In the genomic region with DNA sequence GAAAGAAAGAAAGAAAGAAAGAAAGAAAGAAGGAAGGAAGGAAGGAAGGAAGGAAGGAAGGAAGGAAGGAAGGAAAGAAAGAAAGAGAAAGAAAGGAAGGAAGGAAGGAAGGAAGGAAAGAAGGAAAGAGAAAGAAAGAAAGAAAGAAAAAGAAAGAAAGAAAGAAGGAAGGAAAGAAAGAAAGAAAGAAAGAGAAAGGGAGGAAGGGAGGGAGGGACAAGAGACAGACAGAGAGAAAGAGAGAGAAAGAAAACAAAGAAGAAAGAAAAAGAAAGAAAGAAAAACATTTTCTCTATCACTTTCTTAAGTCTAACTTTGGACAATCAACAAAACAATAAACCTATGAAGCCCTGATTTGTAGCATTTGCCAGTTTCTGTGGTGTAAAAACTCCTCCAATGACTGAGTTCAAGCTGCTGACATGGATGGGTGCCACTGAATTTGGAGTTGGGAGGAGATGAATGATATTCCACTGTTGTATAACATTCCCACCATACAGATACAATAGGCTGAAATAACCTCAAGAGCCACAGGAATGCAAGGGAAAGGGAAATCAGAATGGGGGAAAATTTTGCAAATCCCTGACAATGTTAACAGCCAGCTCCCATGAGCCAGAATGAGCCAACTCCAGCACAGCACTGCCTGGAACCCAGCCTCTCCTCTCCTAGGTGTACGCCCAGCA, we compare ENCODE assay signal across 20 cellular contexts. TPM values are rescaled to one million over a fixed set of nuclear protein-coding genes. Genes with fewer than 3 reads are reported as not detected.
A peak's percentile ranks its signal among the peaks of the same experiment; 100 is the strongest.
DNase-seq lines count a peak whose midpoint lies in the region; ATAC-seq and TF ChIP-seq lines count a peak whose summit lies in the region.
"Had no signal": no experiment of that assay in that cellular context is flagged by ENCODE, and none has a peak within 500 bp of the region (broad histone marks: within the 10 kb centered on the region; RNA-seq: fewer than 3 reads in every experiment).

No MANE protein-coding gene starts in this region.

- H3K9me3 ChIP-seq in thyroid gland = no peaks in the 10 kb centered on the region
- H3K9me3 ChIP-seq in smooth muscle cell (replicated peaks; ENCODE audit: low read depth) = no peaks in the 10 kb centered on the region
- H3K9me3 ChIP-seq: esophagus muscularis mucosa, testis had no signal

- CTCF ChIA-PET in WTC11 (lab: Charles Lee) = interaction anchor here (0.9 to 1.2 kb wide), 2 partner anchors 105 to 148 kb away, joined by 3 read pairs; no protein-coding TSS in a partner anchor

- POLR2A ChIA-PET in WTC11 (lab: Charles Lee) = no interaction called here

- WGBS in thyroid gland, 2 donors = 83 to 95% methylated on average over 1 of the region's 1 CpG
- 97% methylated on average over 1 of the region's 1 CpG for WGBS in smooth muscle cell (ENCODE audit: low lambda C conversion rate)

- no peak overlapping the region for H3K9ac ChIP-seq in smooth muscle cell (ENCODE audit: low read depth)

- ATAC-seq in WTC11 = no peak
- ATAC-seq in activated naive CD4-positive, alpha-beta T cell treated with anti-CD3 and anti-CD28 coated beads, Interleukin-2, amount 50 U/mL, for 72 hours = no peak

- H3K4me1 ChIP-seq in thyroid gland (peaks cover 36 to 38% of the 10 kb centered on the region in 2 donors), smooth muscle cell (ENCODE audit: low read depth) (no peaks in the 10 kb centered on the region)
- H3K4me1 ChIP-seq: esophagus muscularis mucosa, testis had no signal

- 0 out of 2 replicates have a peak, but pooled peaks cover 3% of the 10 kb centered on the region for H3K4me1 Mint-ChIP-seq in WTC11
- H3K4me1 Mint-ChIP-seq: CD8-positive, alpha-beta memory T cell had no signal

- H3K27ac ChIP-seq in thyroid gland (peak overlapping the region; percentile 98 to 100 (median 99)), smooth muscle cell (ENCODE audit: low read depth) (no peak overlapping the region)
- H3K27ac ChIP-seq: 22Rv1, esophagus muscularis mucosa, HL-60, testis had no signal

- H3K27ac Mint-ChIP-seq in WTC11 = no peak overlapping the region
- no peak overlapping the region for H3K27ac Mint-ChIP-seq in activated naive CD4-positive, alpha-beta T cell treated with anti-CD3 and anti-CD28 coated beads, Interleukin-2, amount 50 U/mL, for 72 hours
- H3K27ac Mint-ChIP-seq: activated T-helper 1 cell treated with anti-CD3 and anti-CD28 coated beads, Interleukin-12 subunit alpha, Interleukin-12 subunit beta, Interleukin-2, Interleukin-4 antibody, amounts not matched to agents 30 ng/mL and 10 ng/mL and 1 ng/mL, durations not matched to agents 14 hours and 24 hours and 36 hours; nephron had no signal

- H3K4me3 ChIP-seq in thyroid gland (replicated peaks in 1 of 3) = no peak overlapping the region
- no peak overlapping the region for H3K4me3 ChIP-seq in smooth muscle cell
- H3K4me3 ChIP-seq: esophagus muscularis mucosa, lung, testis had no signal

- no peak overlapping the region for H2AFZ ChIP-seq in smooth muscle cell (ENCODE audit: low read depth)

- H3K4me2 ChIP-seq in smooth muscle cell = no peak overlapping the region

- no peak for TF ChIP-seq POLR2A in thyroid gland (IDR thresholded peaks at IDR 0.05)

- no peaks in the 10 kb centered on the region for H3K79me2 ChIP-seq in smooth muscle cell (ENCODE audit: low read depth)

- H3K27me3 ChIP-seq in thyroid gland (no peaks in the 10 kb centered on the region), smooth muscle cell (ENCODE audit: low read depth) (no peaks in the 10 kb centered on the region)
- H3K27me3 ChIP-seq: testis had no signal

- H3F3A ChIP-seq in smooth muscle cell (ENCODE audit: low read depth) = no peaks in the 10 kb centered on the region

- DNase-seq in NCI-H2107 treated with DMSO at 0.1 percent for 48 hours (lab: John Stamatoyannopoulos, UW; ENCODE audit: unreplicated experiment) (peak; percentile 37), NCI-H2107 (lab: John Stamatoyannopoulos, UW) (no peak), WTC11 (ENCODE audit: low spot score) (no peak), fibroblast of gingiva (ENCODE audit: low read depth) (peak; percentile 11), thyroid gland (no peak), smooth muscle cell (lab: John Stamatoyannopoulos, UW; ENCODE audit: unreplicated experiment) (no peak)
- DNase-seq in NK-92 treated with Interleukin-12 subunit alpha and Interleukin-12 subunit beta, amount 100 ng/mL, for 24 hours (lab: John Stamatoyannopoulos, UW) = no peak
- DNase-seq in activated naive CD4-positive, alpha-beta T cell treated with anti-CD3 and anti-CD28 coated beads, Interleukin-2, amount 50 U/mL, for 72 hours (ENCODE audit: low spot score in 2 of 2) = no peak
- DNase-seq: activated CD4-positive, alpha-beta T cell treated with anti-CD3 and anti-CD28 coated beads, Interleukin-2, amount 50 U/mL, for 4 hours; amniotic stem cell; CD8-positive, alpha-beta memory T cell; cortex of kidney; NCI-H2081 treated with DMSO at 0.1 percent for 48 hours; testis had no signal

- H3K9me3 Mint-ChIP-seq in WTC11 = no peaks in the 10 kb centered on the region
- no peaks in the 10 kb centered on the region for H3K9me3 Mint-ChIP-seq in activated naive CD4-positive, alpha-beta T cell treated with anti-CD3 and anti-CD28 coated beads, Interleukin-2, amount 50 U/mL, for 72 hours
- H3K9me3 Mint-ChIP-seq: activated T-helper 1 cell treated with anti-CD3 and anti-CD28 coated beads, Interleukin-12 subunit alpha, Interleukin-12 subunit beta, Interleukin-2, Interleukin-4 antibody, amounts not matched to agents 30 ng/mL and 10 ng/mL and 1 ng/mL, durations not matched to agents 14 hours and 24 hours and 36 hours; CD8-positive, alpha-beta memory T cell had no signal

- intact Hi-C loops in thyroid gland (cut with DNase I) = no loop called here

- TF ChIP-seq CTCF in WTC11 (IDR thresholded peaks at IDR 0.05) = no peak
- TF ChIP-seq CTCF in thyroid gland (IDR thresholded peaks at IDR 0.05) = no peak
- TF ChIP-seq CTCF in smooth muscle cell (IDR thresholded peaks at IDR 0.05; ENCODE audit: borderline replicate concordance, insufficient read depth, poor library complexity, severe bottlenecking) = no peak

- H4K20me1 ChIP-seq in smooth muscle cell (ENCODE audit: low read depth) = no peaks in the 10 kb centered on the region

- 0 out of 2 replicates have a peak, but pooled peaks cover 2% of the 10 kb centered on the region for H3K27me3 Mint-ChIP-seq in WTC11 (ENCODE audit: low read depth)

- no peak overlapping the region for H3K4me3 Mint-ChIP-seq in WTC11
- H3K4me3 Mint-ChIP-seq: activated T-helper 1 cell treated with anti-CD3 and anti-CD28 coated beads, Interleukin-12 subunit alpha, Interleukin-12 subunit beta, Interleukin-2, Interleukin-4 antibody, amounts not matched to agents 30 ng/mL and 10 ng/mL and 1 ng/mL, durations not matched to agents 14 hours and 24 hours and 36 hours; CD8-positive, alpha-beta memory T cell; nephron had no signal

- H3K36me3 Mint-ChIP-seq in WTC11 = no peaks in the 10 kb centered on the region
- H3K36me3 Mint-ChIP-seq in activated naive CD4-positive, alpha-beta T cell treated with anti-CD3 and anti-CD28 coated beads, Interleukin-2, amount 50 U/mL, for 72 hours = no peaks in the 10 kb centered on the region
- H3K36me3 Mint-ChIP-seq: CD8-positive, alpha-beta memory T cell had no signal

- H3K36me3 ChIP-seq in thyroid gland (no peaks in the 10 kb centered on the region), smooth muscle cell (ENCODE audit: low read depth) (no peaks in the 10 kb centered on the region)
- H3K36me3 ChIP-seq: esophagus muscularis mucosa had no signal

TF ChIP-seq in WTC11, 78 proteins besides CTCF, POLR2A, EP300 and RAD21:
- TF ChIP-seq, protein P1, sequence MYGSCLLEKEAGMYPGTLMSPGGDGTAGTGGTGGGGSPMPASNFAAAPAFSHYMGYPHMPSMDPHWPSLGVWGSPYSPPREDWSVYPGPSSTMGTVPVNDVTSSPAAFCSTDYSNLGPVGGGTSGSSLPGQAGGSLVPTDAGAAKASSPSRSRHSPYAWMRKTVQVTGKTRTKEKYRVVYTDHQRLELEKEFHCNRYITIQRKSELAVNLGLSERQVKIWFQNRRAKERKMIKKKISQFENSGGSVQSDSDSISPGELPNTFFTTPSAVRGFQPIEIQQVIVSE (CRISPR knock-in tag; IDR thresholded peaks at IDR 0.05; ENCODE audit: borderline replicate concordance) = no peak
- TF ChIP-seq, protein P2, sequence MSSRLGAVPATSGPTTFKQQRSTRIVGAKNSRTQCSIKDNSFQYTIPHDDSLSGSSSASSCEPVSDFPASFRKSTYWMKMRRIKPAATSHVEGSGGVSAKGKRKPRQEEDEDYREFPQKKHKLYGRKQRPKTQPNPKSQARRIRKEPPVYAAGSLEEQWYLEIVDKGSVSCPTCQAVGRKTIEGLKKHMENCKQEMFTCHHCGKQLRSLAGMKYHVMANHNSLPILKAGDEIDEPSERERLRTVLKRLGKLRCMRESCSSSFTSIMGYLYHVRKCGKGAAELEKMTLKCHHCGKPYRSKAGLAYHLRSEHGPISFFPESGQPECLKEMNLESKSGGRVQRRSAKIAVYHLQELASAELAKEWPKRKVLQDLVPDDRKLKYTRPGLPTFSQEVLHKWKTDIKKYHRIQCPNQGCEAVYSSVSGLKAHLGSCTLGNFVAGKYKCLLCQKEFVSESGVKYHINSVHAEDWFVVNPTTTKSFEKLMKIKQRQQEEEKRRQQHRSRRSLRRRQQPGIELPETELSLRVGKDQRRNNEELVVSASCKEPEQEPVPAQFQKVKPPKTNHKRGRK (CRISPR knock-in tag; IDR thresholded peaks at IDR 0.05; ENCODE audit: borderline replicate concordance) = 0 out of 2 replicates have a peak, but pooled peaks have one; percentile 67

RNA-seq across cellular contexts. Expression of a gene that starts 15.0 kb away (rescaled TPM):
- total RNA-seq in WTC11 (2021) (not detected in 3 replicates), thyroid gland (not detected), smooth muscle cell (not detected in 2 replicates)
- total RNA-seq in activated naive CD4-positive, alpha-beta T cell treated with anti-CD3 and anti-CD28 coated beads, Interleukin-2, amount 50 U/mL, for 72 hours = not detected
- polyA plus RNA-seq in smooth muscle cell = 0.19 and 1.3 TPM in 2 replicates
- total RNA-seq: activated T-helper 1 cell treated with anti-CD3 and anti-CD28 coated beads, Interleukin-12 subunit alpha, Interleukin-12 subunit beta, Interleukin-2, Interleukin-4 antibody, amounts not matched to agents 30 ng/mL and 10 ng/mL and 1 ng/mL, durations not matched to agents 14 hours and 24 hours and 36 hours; CD8-positive, alpha-beta memory T cell; esophagus muscularis mucosa; lung had no signal
- polyA plus RNA-seq: CD8-positive, alpha-beta memory T cell; lung had no signal

RNA-seq across cellular contexts. Expression of a gene that starts 18.1 kb away (rescaled TPM):
- 0.14 to 0.30 TPM (median 0.22 TPM) in 3 replicates for total RNA-seq in WTC11 (2021)
- 10 to 100 TPM in 3 of 4 donors, 1 to 10 TPM in 1; 6.3 to 48.6 (median 32.5) TPM for total RNA-seq in thyroid gland
- not detected for total RNA-seq in activated naive CD4-positive, alpha-beta T cell treated with anti-CD3 and anti-CD28 coated beads, Interleukin-2, amount 50 U/mL, for 72 hours
- total RNA-seq in smooth muscle cell = not detected in 2 replicates
- polyA plus RNA-seq in smooth muscle cell = not detected in 2 replicates
- total RNA-seq: activated T-helper 1 cell treated with anti-CD3 and anti-CD28 coated beads, Interleukin-12 subunit alpha, Interleukin-12 subunit beta, Interleukin-2, Interleukin-4 antibody, amounts not matched to agents 30 ng/mL and 10 ng/mL and 1 ng/mL, durations not matched to agents 14 hours and 24 hours and 36 hours; CD8-positive, alpha-beta memory T cell had no signal
- polyA plus RNA-seq: CD8-positive, alpha-beta memory T cell had no signal

Comparison
In these comparisons a context has a peak if more than half of its experiments do, and no peak if none do; other contexts are left out.
1. DNase-seq: peak in NCI-H2107 treated with DMSO at 0.1 percent for 48 hours (single experiment) and fibroblast of gingiva (single experiment); none in NCI-H2107 (single experiment), WTC11 (single experiment), thyroid gland (0 of 2), NK-92 treated with Interleukin-12 subunit alpha and Interleukin-12 subunit beta, amount 100 ng/mL, for 24 hours (single experiment), activated naive CD4-positive, alpha-beta T cell treated with anti-CD3 and anti-CD28 coated beads, Interleukin-2, amount 50 U/mL, for 72 hours (0 of 2) and smooth muscle cell (single experiment).